ENCODE assay signal across 1 cellular context in genomic region chr2:101806123-101806522, GRCh38.
TF ChIP-seq lines count a peak whose summit lies in the region.

No MANE protein-coding gene starts in this region.

TF ChIP-seq in GM12878, 131 proteins besides CTCF, POLR2A, EP300 and RAD21 (continued from another document):
- no peak for TF ChIP-seq RELB (IDR thresholded peaks at IDR 0.05; ENCODE audit: low read depth)
- no peak for TF ChIP-seq ZNF592 (IDR thresholded peaks at IDR 0.05)
- TF ChIP-seq ZNF687 (IDR thresholded peaks at IDR 0.05), result no peak
